ENCODE assay signal across 8 cellular contexts in genomic region chr20:32792316-32792715, GRCh38. TPM values are rescaled to one million over a fixed set of nuclear protein-coding genes. Genes with fewer than 3 reads are reported as not detected.
DNase-seq lines count a peak whose midpoint lies in the region; ATAC-seq, FAIRE-seq and TF ChIP-seq lines count a peak whose summit lies in the region.

No MANE protein-coding gene starts in this region.

- peak overlapping the region; percentile 38 for H3K27ac ChIP-seq in CD4-positive, alpha-beta T cell (ENCODE audit: low read depth, low read length)
- H3K27ac ChIP-seq in effector memory CD4-positive, alpha-beta T cell (ENCODE audit: insufficient read depth, low read length, poor library complexity, severe bottlenecking), result peak overlapping the region; percentile 28
- H3K27ac ChIP-seq in testis (no peak overlapping the region), small intestine (ENCODE audit: low read depth in 1 of 2, low read length in 1 of 2) (no peak overlapping the region)

- no peaks in the 10 kb centered on the region for H3K9me3 ChIP-seq in CD4-positive, alpha-beta T cell (ENCODE audit: control insufficient read depth, low read length)
- no peaks in the 10 kb centered on the region for H3K9me3 ChIP-seq in effector memory CD4-positive, alpha-beta T cell (ENCODE audit: control insufficient read depth, low read length)
- H3K9me3 ChIP-seq in testis (no peaks in the 10 kb centered on the region), small intestine (ENCODE audit: control insufficient read depth, low read depth) (no peaks in the 10 kb centered on the region)

- TF ChIP-seq POLR2A in testis (IDR thresholded peaks at IDR 0.05), result no peak

- peak in 5 of 10 experiments; percentile 9 to 51 (median 24) for DNase-seq in CD4-positive, alpha-beta T cell
- peak; percentile 34 for DNase-seq in MV-4-11 (lab: John Stamatoyannopoulos, UW)
- peak in 2 of 3 donors; percentile 16 to 18 for DNase-seq in effector memory CD4-positive, alpha-beta T cell
- DNase-seq in testis, result peak; percentile 32
- DNase-seq in putamen (ENCODE audit: low spot score), result no peak
- no peak for DNase-seq in small intestine
- DNase-seq in NK-92 treated with Interleukin-12 subunit alpha and Interleukin-12 subunit beta, amount 100 ng/mL, for 24 hours (lab: John Stamatoyannopoulos, UW), result no peak

- WGBS in testis, 2 donors, result 68 to 78% methylated on average over 1 to 3 of the region's 3 CpGs
- WGBS in small intestine, 3 donors, result 63 to 84% (median 75%) methylated on average over 3 of the region's 3 CpGs

- peaks cover 32% of the 10 kb centered on the region for H3K4me1 ChIP-seq in effector memory CD4-positive, alpha-beta T cell (ENCODE audit: control insufficient read depth, insufficient read depth, low read length, poor library complexity, severe bottlenecking)
- H3K4me1 ChIP-seq in testis (peaks cover 4% of the 10 kb centered on the region), small intestine (ENCODE audit: control insufficient read depth in 2 of 2, insufficient read depth in 1 of 2, low read depth in 1 of 2, low read length in 1 of 2) (no peaks in the 10 kb centered on the region)

- H3K4me1 Mint-ChIP-seq in CD4-positive, alpha-beta T cell (ENCODE audit: low read depth), result peaks cover 64% of the 10 kb centered on the region

- H3K36me3 Mint-ChIP-seq in CD4-positive, alpha-beta T cell (ENCODE audit: low read depth), result no peaks in the 10 kb centered on the region

- POLR2A ChIA-PET in CD4-positive, alpha-beta T cell (lab: Charles Lee), result interaction anchor here (0.7 to 1.6 kb wide), 3 partner anchors 28 to 110 kb away, joined by 3 to 5 read pairs (median 3); partner anchors contain the start of gene MAPRE1

- no peak overlapping the region for H3K4me3 Mint-ChIP-seq in CD4-positive, alpha-beta T cell

- peak; percentile 58 for ATAC-seq in CD4-positive, alpha-beta T cell (ENCODE audit: poor library complexity)
- ATAC-seq in GM19463 (IDR thresholded peaks at IDR 0.05; ENCODE audit: unreplicated experiment), result peak; percentile 88

- H3K27me3 Mint-ChIP-seq in CD4-positive, alpha-beta T cell, result no peaks in the 10 kb centered on the region

- H3K9me3 Mint-ChIP-seq in CD4-positive, alpha-beta T cell, result no peaks in the 10 kb centered on the region

- no peaks in the 10 kb centered on the region for H3K27me3 ChIP-seq in CD4-positive, alpha-beta T cell (ENCODE audit: control insufficient read depth, insufficient read depth, low read length)
- H3K27me3 ChIP-seq in effector memory CD4-positive, alpha-beta T cell (replicated peaks; ENCODE audit: control insufficient read depth, insufficient read depth, low read length, poor library complexity, severe bottlenecking), result no peaks in the 10 kb centered on the region
- H3K27me3 ChIP-seq in testis (no peaks in the 10 kb centered on the region), small intestine (ENCODE audit: control insufficient read depth in 2 of 2, insufficient read depth in 2 of 2, low read length in 2 of 2) (no peaks in the 10 kb centered on the region)

- CTCF ChIA-PET in CD4-positive, alpha-beta T cell (lab: Charles Lee), result interaction anchor here (0.8 to 3.6 kb wide), 2 partner anchors 14 to 284 kb away, joined by 3 to 15 read pairs; no protein-coding TSS in a partner anchor

- no peak for FAIRE-seq in small intestine (lab: Jason Lieb, UNC)

- H3K36me3 ChIP-seq in effector memory CD4-positive, alpha-beta T cell (ENCODE audit: control insufficient read depth, insufficient read depth, low read length), result no peaks in the 10 kb centered on the region
- H3K36me3 ChIP-seq in testis (ENCODE audit: low read depth, missing control alignments), result no peaks in the 10 kb centered on the region
- peaks cover 0 to 2% of the 10 kb centered on the region in 2 donors for H3K36me3 ChIP-seq in small intestine (ENCODE audit: control insufficient read depth in 2 of 2, insufficient read depth in 2 of 2, low read length in 2 of 2)

- H3K27ac Mint-ChIP-seq in CD4-positive, alpha-beta T cell, result peak overlapping the region; percentile 94

- H3K4me3 ChIP-seq in effector memory CD4-positive, alpha-beta T cell (ENCODE audit: insufficient read depth, low read depth, low read length, poor library complexity, severe bottlenecking), result no peak overlapping the region
- H3K4me3 ChIP-seq in testis (no peak overlapping the region), small intestine (ENCODE audit: low read depth in 1 of 2, low read length in 2 of 2) (no peak overlapping the region)

- no peak for TF ChIP-seq CTCF in CD4-positive, alpha-beta T cell (IDR thresholded peaks at IDR 0.05)
- no peak for TF ChIP-seq CTCF in testis (IDR thresholded peaks at IDR 0.05)

- intact Hi-C loops in CD4-positive, alpha-beta T cell (cut with DNase I, micrococcal nuclease), result loop anchor here (5.0 kb wide), 3 partner anchors 40 to 100 kb away; no protein-coding TSS in a partner anchor
- intact Hi-C loops in testis (cut with DNase I; ENCODE audit: low total_unique reads), result no loop called here

RNA-seq across cellular contexts. Expression of gene MAPRE1, which starts 27.4 kb away (rescaled TPM):
- total RNA-seq in CD4-positive, alpha-beta T cell, result 100 to 1,000 TPM; 130 TPM
- 100 to 1,000 TPM; 127 to 134 TPM for total RNA-seq in testis
- 114 TPM for polyA plus RNA-seq in testis (ENCODE audit: insufficient read depth, low read depth, low replicate concordance)
- 10 to 100 TPM; 32.7 to 40.9 (median 36.2) TPM for polyA plus RNA-seq in small intestine

RNA-seq across cellular contexts. Expression of gene DNMT3B, which starts 30.1 kb away (rescaled TPM):
- under 1 TPM; 0.28 to 0.33 TPM for total RNA-seq in CD4-positive, alpha-beta T cell
- 10 to 100 TPM; 20.6 to 22.0 TPM for total RNA-seq in testis
- polyA plus RNA-seq in testis (ENCODE audit: insufficient read depth, low read depth, low replicate concordance) (8.1 TPM), small intestine (1 to 10 TPM in 1 of 3 donors, under 1 TPM in 1, not detected in 1; 0.45 to 1.1 TPM)

RNA-seq across cellular contexts. Expression of gene COMMD7, which starts 49.0 kb away (rescaled TPM):
- 10 to 100 TPM; 30.3 to 30.4 TPM for total RNA-seq in CD4-positive, alpha-beta T cell
- 10 to 100 TPM; 18.0 to 21.8 TPM for total RNA-seq in testis
- 26.0 TPM for polyA plus RNA-seq in testis (ENCODE audit: insufficient read depth, low read depth, low replicate concordance)
- polyA plus RNA-seq in small intestine, result 10 to 100 TPM; 24.2 to 42.1 (median 33.8) TPM

Comparison
In these comparisons a context has a peak if more than half of its experiments do, and no peak if none do; other contexts are left out.
1. DNase-seq: peak in MV-4-11 (single experiment), effector memory CD4-positive, alpha-beta T cell (2 of 3) and testis (single experiment); none in putamen (single experiment), small intestine (single experiment) and NK-92 treated with Interleukin-12 subunit alpha and Interleukin-12 subunit beta, amount 100 ng/mL, for 24 hours (single experiment).
2. H3K27ac ChIP-seq: peak in CD4-positive, alpha-beta T cell (single experiment) and effector memory CD4-positive, alpha-beta T cell (single experiment); none in testis (0 of 2) and small intestine (0 of 2).
3. RNA of gene DNMT3B, which starts 30.1 kb away (total RNA-seq): 20.6 to 22.0 TPM in testis; 0.28 to 0.33 TPM in CD4-positive, alpha-beta T cell; every median in the first group is over 10 times any median in the second.